In genomic region chr12:54439521-54440255, GRCh38 we compare ENCODE assay signal across 8 cellular contexts. TPM values are rescaled to one million over a fixed set of nuclear protein-coding genes. Genes with fewer than 3 reads are reported as not detected.
DNase-seq lines count a peak whose midpoint lies in the region; FAIRE-seq and TF ChIP-seq lines count a peak whose summit lies in the region.

No MANE protein-coding gene starts in this region.

- peak; percentile 75 for TF ChIP-seq CTCF in AG09319 (IDR thresholded peaks at IDR 0.05; ENCODE audit: low read depth, low read length)
- peak; percentile 76 to 93 (median 81) for TF ChIP-seq CTCF in esophagus muscularis mucosa (IDR thresholded peaks at IDR 0.05)
- peak; percentile 77 for TF ChIP-seq CTCF in nephron progenitor cell (IDR thresholded peaks at IDR 0.05)

- no peak overlapping the region for H3K4me3 ChIP-seq in esophagus muscularis mucosa

- TF ChIP-seq POLR2A in GM12891 (IDR thresholded peaks at IDR 0.05; ENCODE audit: low read depth, low read length), result no peak
- TF ChIP-seq POLR2A in esophagus muscularis mucosa (IDR thresholded peaks at IDR 0.05; ENCODE audit: low read depth), result no peak

- intact Hi-C loops in esophagus muscularis mucosa (cut with DNase I), result loop anchor here (1.0 kb wide), 1 partner anchor 40 kb away; no protein-coding TSS in a partner anchor

- H3K27me3 Mint-ChIP-seq in T-helper 1 cell treated with Interleukin-12 subunit alpha and Interleukin-12 subunit beta and Interleukin-4 antibody, amounts not matched to agents 30 μg/mL and 1 μg/mL, for 36 hours (ENCODE audit: low read depth), result peaks cover 29% of the 10 kb centered on the region
- peaks cover 3% of the 10 kb centered on the region for H3K27me3 Mint-ChIP-seq in nephron progenitor cell (ENCODE audit: low read depth, poor library complexity)

- H3K27ac ChIP-seq in esophagus muscularis mucosa (replicated peaks in 1 of 4), result peak overlapping the region; percentile 18 to 71 (median 70)

- H3K36me3 ChIP-seq in esophagus muscularis mucosa, result no peaks in the 10 kb centered on the region

- peak; percentile 10 for TF ChIP-seq EP300 in esophagus muscularis mucosa (IDR thresholded peaks at IDR 0.05)

- peak overlapping the region; percentile 56 for H3K27ac Mint-ChIP-seq in T-helper 1 cell treated with Interleukin-12 subunit alpha and Interleukin-12 subunit beta and Interleukin-4 antibody, amounts not matched to agents 30 μg/mL and 1 μg/mL, for 36 hours
- no peak overlapping the region for H3K27ac Mint-ChIP-seq in nephron progenitor cell

- no peak for DNase-seq in AG09319 (ENCODE audit: extremely low read depth, low read depth)
- DNase-seq in GM12891 (ENCODE audit: insufficient read length, low spot score), result no peak
- peak; percentile 1 for DNase-seq in NCI-H1048 (lab: John Stamatoyannopoulos, UW)
- DNase-seq in esophagus muscularis mucosa (ENCODE audit: extremely low spot score), result no peak
- no peak for DNase-seq in nephron progenitor cell
- DNase-seq in NCI-H524 treated with DMSO at 0.1 percent for 48 hours (lab: John Stamatoyannopoulos, UW), result no peak
- no peak for DNase-seq in activated CD4-positive, alpha-beta T cell treated with anti-CD3 and anti-CD28 coated beads, Interleukin-2, amount 50 U/mL, for 1 hour

- H3K9me3 Mint-ChIP-seq in T-helper 1 cell treated with Interleukin-12 subunit alpha and Interleukin-12 subunit beta and Interleukin-4 antibody, amounts not matched to agents 30 μg/mL and 1 μg/mL, for 36 hours, result no peaks in the 10 kb centered on the region
- no peaks in the 10 kb centered on the region for H3K9me3 Mint-ChIP-seq in nephron progenitor cell

- H3K36me3 Mint-ChIP-seq in T-helper 1 cell treated with Interleukin-12 subunit alpha and Interleukin-12 subunit beta and Interleukin-4 antibody, amounts not matched to agents 30 μg/mL and 1 μg/mL, for 36 hours (ENCODE audit: low read depth), result no peaks in the 10 kb centered on the region
- no peaks in the 10 kb centered on the region for H3K36me3 Mint-ChIP-seq in nephron progenitor cell (ENCODE audit: low read depth)

- H3K4me1 ChIP-seq in esophagus muscularis mucosa, result peaks cover 5 to 36% (median 32%) of the 10 kb centered on the region in 4 donors

- peaks cover 10% of the 10 kb centered on the region for H3K4me1 Mint-ChIP-seq in T-helper 1 cell treated with Interleukin-12 subunit alpha and Interleukin-12 subunit beta and Interleukin-4 antibody, amounts not matched to agents 30 μg/mL and 1 μg/mL, for 36 hours (ENCODE audit: low read depth)
- H3K4me1 Mint-ChIP-seq in nephron progenitor cell, result peaks cover 19% of the 10 kb centered on the region

- H3K9me3 ChIP-seq in esophagus muscularis mucosa, result no peaks in the 10 kb centered on the region

- peak; percentile 78 for FAIRE-seq in GM12891 (lab: Jason Lieb, UNC)

- WGBS in esophagus muscularis mucosa, result 56% methylated on average over 8 of the region's 10 CpGs

- no peak overlapping the region for H3K4me3 Mint-ChIP-seq in T-helper 1 cell treated with Interleukin-12 subunit alpha and Interleukin-12 subunit beta and Interleukin-4 antibody, amounts not matched to agents 30 μg/mL and 1 μg/mL, for 36 hours
- H3K4me3 Mint-ChIP-seq in nephron progenitor cell, result no peak overlapping the region

- H3K27me3 ChIP-seq in esophagus muscularis mucosa, result no peaks in the 10 kb centered on the region

TF ChIP-seq in GM12891, 5 proteins besides CTCF, POLR2A, EP300 and RAD21:
- no peak for TF ChIP-seq SPI1 (IDR thresholded peaks at IDR 0.05; ENCODE audit: low read depth, low read length)
- no peak for TF ChIP-seq POLR2AphosphoS5 (IDR thresholded peaks at IDR 0.05; ENCODE audit: low read depth, low read length)
- TF ChIP-seq PAX5 (IDR thresholded peaks at IDR 0.05; ENCODE audit: insufficient read depth, low read length, severe bottlenecking), result no peak
- TF ChIP-seq TAF1 (IDR thresholded peaks at IDR 0.05; ENCODE audit: low read depth, low read length), result no peak
- no peak for TF ChIP-seq POU2F2 (IDR thresholded peaks at IDR 0.05; ENCODE audit: low read depth, low read length)

RNA-seq across cellular contexts. Expression of gene ITGA5, which starts 20.6 kb away (rescaled TPM):
- polyA plus RNA-seq in GM12891 (2012; ENCODE audit: low read depth, missing spikeins), result 8.4 TPM
- total RNA-seq in esophagus muscularis mucosa, result 100 to 1,000 TPM; 264 to 785 (median 602) TPM

RNA-seq across cellular contexts. Expression of gene GTSF1, which starts 33.7 kb away (rescaled TPM):
- polyA plus RNA-seq in GM12891 (2012; ENCODE audit: low read depth, missing spikeins), result 108 TPM
- not detected for total RNA-seq in esophagus muscularis mucosa

RNA-seq across cellular contexts. Expression of gene ZNF385A, which starts 55.2 kb away (rescaled TPM):
- 7.9 TPM for polyA plus RNA-seq in GM12891 (2012; ENCODE audit: low read depth, missing spikeins)
- 10 to 100 TPM; 15.7 to 32.6 (median 19.4) TPM for total RNA-seq in esophagus muscularis mucosa

RNA-seq across cellular contexts. Expression of gene NCKAP1L, which starts 57.9 kb away (rescaled TPM):
- 116 TPM for polyA plus RNA-seq in GM12891 (2012; ENCODE audit: low read depth, missing spikeins)
- total RNA-seq in esophagus muscularis mucosa, result 10 to 100 TPM; 11.1 to 23.2 (median 20.0) TPM
